8 cellular contexts compared by ENCODE assay signal in genomic region chr3:48716982-48717746, GRCh38. TPM values are rescaled to one million over a fixed set of nuclear protein-coding genes. Genes with fewer than 3 reads are reported as not detected.
A peak's percentile ranks its signal among the peaks of the same experiment; 100 is the strongest.
DNase-seq lines count a peak whose midpoint lies in the region; ATAC-seq and TF ChIP-seq lines count a peak whose summit lies in the region.

IP6K2 (minus strand) TSS chr3:48717221; CDS start chr3:48695291, 21,930 bp downstream.

- H3K9me3 Mint-ChIP-seq in T-helper 2 cell treated with Interferon-gamma antibody and Interleukin-4, amounts not matched to agents 5 μg/mL and 100 μg/mL, for 36 hours: no peaks in the 10 kb centered on the region

- H3K27ac Mint-ChIP-seq in T-helper 2 cell treated with Interferon-gamma antibody and Interleukin-4, amounts not matched to agents 5 μg/mL and 100 μg/mL, for 36 hours: peak within 1 kb of the TSS; percentile 99

- TF ChIP-seq CTCF in ascending aorta (IDR thresholded peaks at IDR 0.05) (no peak), vagina (IDR thresholded peaks at IDR 0.05) (no peak)

- H3K27ac ChIP-seq in ascending aorta (peak within 1 kb of the TSS; percentile 71 to 79), right cardiac atrium (ENCODE audit: low read length) (peak within 1 kb of the TSS; percentile 79), vagina (peak within 1 kb of the TSS; percentile 82)

- H3K4me3 ChIP-seq in ascending aorta (peak within 1 kb of the TSS; percentile 68 to 87), right cardiac atrium (ENCODE audit: low read length) (peak within 1 kb of the TSS; percentile 96), vagina (peak within 1 kb of the TSS; percentile 65 to 81)

- H3K27me3 Mint-ChIP-seq in T-helper 2 cell treated with Interferon-gamma antibody and Interleukin-4, amounts not matched to agents 5 μg/mL and 100 μg/mL, for 36 hours (ENCODE audit: low read depth): peaks cover 20% of the 10 kb centered on the region

- TF ChIP-seq POLR2A in vagina (IDR thresholded peaks at IDR 0.05): peak; percentile 30 to 35

- intact Hi-C loops in ascending aorta (cut with DNase I) (loop anchor here (1.0 to 5.0 kb wide), 4 partner anchors 23 to 200 kb away; partner anchors contain the start of genes ARIH2 and NCKIPSD), right cardiac atrium (cut with DNase I) (no loop called here), vagina (cut with DNase I) (no loop called here)

- H3K36me3 Mint-ChIP-seq in T-helper 2 cell treated with Interferon-gamma antibody and Interleukin-4, amounts not matched to agents 5 μg/mL and 100 μg/mL, for 36 hours (ENCODE audit: low read depth): peaks cover 24% of the 10 kb centered on the region

- 3% methylated on average over 38 of the region's 38 CpGs for WGBS in right cardiac atrium

- DNase-seq in NCI-H1930 (lab: John Stamatoyannopoulos, UW): peak; percentile 91 to 92
- peak; percentile 98 for DNase-seq in T-helper 2 cell treated with Interferon-gamma antibody and Interleukin-4, amounts not matched to agents 5 μg/mL and 100 μg/mL, for 36 hours (ENCODE audit: low spot score)
- peak; percentile 94 to 99 for DNase-seq in ascending aorta (ENCODE audit: low spot score in 2 of 2)
- peak; percentile 99 to 100 (median 100) for DNase-seq in right cardiac atrium
- peak; percentile 98 for DNase-seq in putamen (ENCODE audit: low spot score)
- DNase-seq in vagina (ENCODE audit: extremely low spot score in 2 of 2): peak in 1 of 2 donors; percentile 96

- H3K27me3 ChIP-seq in ascending aorta (no peaks in the 10 kb centered on the region), right cardiac atrium (ENCODE audit: control insufficient read depth, insufficient read depth) (no peaks in the 10 kb centered on the region), vagina (no peaks in the 10 kb centered on the region)

- H3K4me1 ChIP-seq in ascending aorta (peaks cover 4 to 19% of the 10 kb centered on the region in 2 donors), right cardiac atrium (ENCODE audit: control insufficient read depth, insufficient read depth, low read length) (peaks cover 3% of the 10 kb centered on the region), vagina (peaks cover 40% of the 10 kb centered on the region)

- peak within 1 kb of the TSS; percentile 99 for H3K4me3 Mint-ChIP-seq in T-helper 2 cell treated with Interferon-gamma antibody and Interleukin-4, amounts not matched to agents 5 μg/mL and 100 μg/mL, for 36 hours

- H3K4me1 Mint-ChIP-seq in T-helper 2 cell treated with Interferon-gamma antibody and Interleukin-4, amounts not matched to agents 5 μg/mL and 100 μg/mL, for 36 hours (ENCODE audit: low read depth): peaks cover 37% of the 10 kb centered on the region

- H3K9me3 ChIP-seq in ascending aorta (no peaks in the 10 kb centered on the region), right cardiac atrium (ENCODE audit: control insufficient read depth, low read length) (no peaks in the 10 kb centered on the region), vagina (no peaks in the 10 kb centered on the region)

- ATAC-seq in GM18502 (IDR thresholded peaks at IDR 0.05; ENCODE audit: poor library complexity, unreplicated experiment): peak; percentile 96
- ATAC-seq in HG02970 (IDR thresholded peaks at IDR 0.05; ENCODE audit: low FRiP score, unreplicated experiment): peak; percentile 96
- peak; percentile 99 for ATAC-seq in right cardiac atrium

- H3K36me3 ChIP-seq in ascending aorta (peaks cover 0 to 4% of the 10 kb centered on the region in 2 donors), vagina (peaks cover 0 to 7% of the 10 kb centered on the region in 2 donors)

RNA-seq across cellular contexts. Expression of gene IP6K2, which starts in this region (rescaled TPM):
- total RNA-seq in ascending aorta (101 TPM), right cardiac atrium (10 to 100 TPM; 21.2 to 43.2 (median 33.8) TPM), vagina (119 TPM)
- 57.8 TPM for polyA plus RNA-seq in right cardiac atrium
